19 cellular contexts compared by ENCODE assay signal in genomic region chr17:48081858-48082257, GRCh38. TPM values are rescaled to one million over a fixed set of nuclear protein-coding genes. Genes with fewer than 3 reads are reported as not detected.
A peak's percentile ranks its signal among the peaks of the same experiment; 100 is the strongest.
DNase-seq lines count a peak whose midpoint lies in the region; ATAC-seq, FAIRE-seq and TF ChIP-seq lines count a peak whose summit lies in the region.
"Had no signal": no experiment of that assay in that cellular context is flagged by ENCODE, and none has a peak within 500 bp of the region (broad histone marks: within the 10 kb centered on the region; RNA-seq: fewer than 3 reads in every experiment).

No MANE protein-coding gene starts in this region.

- CTCF ChIA-PET in HepG2 (lab: Yijun Ruan, JAX; ENCODE audit: low intra/inter-chr PET ratio, low total read pairs) (no interaction called here), WTC11 (lab: Charles Lee) (interaction anchor here (0.6 to 3.1 kb wide), 8 partner anchors 14 to 56 kb away, joined by 3 to 33 read pairs (median 4); no protein-coding TSS in a partner anchor)

- H3K4me2 ChIP-seq in HepG2 (ENCODE audit: low read depth, low read length): no peak overlapping the region
- H3K4me2 ChIP-seq: A549 had no signal

- H3K4me1 Mint-ChIP-seq in WTC11 (peaks cover 9% of the 10 kb centered on the region; the same call in 1 of the 2 replicates), progenitor cell of endocrine pancreas (ENCODE audit: low read depth) (peaks cover 8% of the 10 kb centered on the region)
- H3K4me1 Mint-ChIP-seq in activated naive CD8-positive, alpha-beta T cell treated with anti-CD3 and anti-CD28 coated beads for 36 hours: peaks cover 3% of the 10 kb centered on the region

- no peak for TF ChIP-seq RAD21 in HepG2 (CRISPR knock-in tag; IDR thresholded peaks at IDR 0.05)

- H3K27ac ChIP-seq in HepG2 (ENCODE audit: extremely low read length, insufficient read depth, low read length) (no peak overlapping the region), right lobe of liver (no peak overlapping the region)
- H3K27ac ChIP-seq: 22Rv1, A549, C4-2B had no signal

- ATAC-seq in HepG2: no peak
- ATAC-seq in right lobe of liver: no peak
- no peak for ATAC-seq in WTC11
- no peak for ATAC-seq in GM19023 (IDR thresholded peaks at IDR 0.05; ENCODE audit: unreplicated experiment)
- ATAC-seq: A549, GM12878 had no signal

- DNase-seq in HepG2 (ENCODE audit: low spot score): no peak
- DNase-seq in right lobe of liver: no peak
- no peak for DNase-seq in WTC11 (ENCODE audit: low spot score)
- DNase-seq in progenitor cell of endocrine pancreas (ENCODE audit: low spot score, unreplicated experiment): no peak
- DNase-seq in activated naive CD8-positive, alpha-beta T cell treated with anti-CD3 and anti-CD28 coated beads for 36 hours: no peak
- DNase-seq in NCI-H1417 (lab: John Stamatoyannopoulos, UW): no peak
- DNase-seq: AML-193; Caco-2; CD4-positive, alpha-beta T cell; DMS79; GF-D8 had no signal

- H3K9ac ChIP-seq in HepG2 (ENCODE audit: insufficient read depth, low read depth, low read length): no peak overlapping the region

- H3K36me3 Mint-ChIP-seq in WTC11: peaks cover 1% of the 10 kb centered on the region
- H3K36me3 Mint-ChIP-seq in progenitor cell of endocrine pancreas (ENCODE audit: insufficient read depth): no peaks in the 10 kb centered on the region
- H3K36me3 Mint-ChIP-seq in activated naive CD8-positive, alpha-beta T cell treated with anti-CD3 and anti-CD28 coated beads for 36 hours: no peaks in the 10 kb centered on the region

- no peaks in the 10 kb centered on the region for H3K9me3 Mint-ChIP-seq in WTC11
- H3K9me3 Mint-ChIP-seq in progenitor cell of endocrine pancreas (ENCODE audit: low read depth): no peaks in the 10 kb centered on the region
- H3K9me3 Mint-ChIP-seq in activated naive CD8-positive, alpha-beta T cell treated with anti-CD3 and anti-CD28 coated beads for 36 hours: no peaks in the 10 kb centered on the region
- H3K9me3 Mint-ChIP-seq: CD4-positive, alpha-beta T cell had no signal

- H3K4me1 ChIP-seq in HepG2 (ENCODE audit: insufficient read depth, low read length) (no peaks in the 10 kb centered on the region), right lobe of liver (peaks cover 0 to 14% (median 0%) of the 10 kb centered on the region in 4 donors)

- H3K9me3 ChIP-seq in HepG2 (ENCODE audit: low read length) (no peaks in the 10 kb centered on the region), right lobe of liver (no peaks in the 10 kb centered on the region)
- H3K9me3 ChIP-seq: A549, Caco-2, HAP-1 had no signal

- intact Hi-C loops in HepG2 (cut with micrococcal nuclease; ENCODE audit: unreplicated experiment): no loop called here
- intact Hi-C loops in right lobe of liver (cut with DNase I): loop anchor here in 1 of 2 donors (5.0 kb wide), 1 partner anchor 50 kb away; no protein-coding TSS in a partner anchor

- H3K4me3 Mint-ChIP-seq in WTC11: no peak overlapping the region
- no peak overlapping the region for H3K4me3 Mint-ChIP-seq in progenitor cell of endocrine pancreas (ENCODE audit: low read depth)
- H3K4me3 Mint-ChIP-seq in activated naive CD8-positive, alpha-beta T cell treated with anti-CD3 and anti-CD28 coated beads for 36 hours: no peak overlapping the region
- H3K4me3 Mint-ChIP-seq: CD4-positive, alpha-beta T cell had no signal

- H3K27ac Mint-ChIP-seq in WTC11 (peak overlapping the region; percentile 77; the same call in 1 of the 2 replicates), progenitor cell of endocrine pancreas (peak overlapping the region; percentile 84)
- no peak overlapping the region for H3K27ac Mint-ChIP-seq in activated naive CD8-positive, alpha-beta T cell treated with anti-CD3 and anti-CD28 coated beads for 36 hours
- H3K27ac Mint-ChIP-seq: CD4-positive, alpha-beta T cell had no signal

- POLR2A ChIA-PET in HepG2 (lab: Yijun Ruan, JAX): interaction anchor here (1.2 kb wide), 1 partner anchor 25 kb away, joined by 4 read pairs; the partner anchor contains the start of gene SNX11
- POLR2A ChIA-PET in WTC11 (lab: Charles Lee): interaction anchor here (2.7 kb wide), 1 partner anchor 33 kb away, joined by 11 read pairs; the partner anchor contains the start of gene NFE2L1

- WGBS in HepG2 (ENCODE audit: low lambda C conversion rate): 82% methylated on average over 5 of the region's 5 CpGs
- 72% methylated on average over 3 of the region's 5 CpGs for whole genome bisulfite sequencing in right lobe of liver (ENCODE audit: insufficient coverage, low coverage, low lambda C conversion rate, missing lambda C conversion rate)

- no peak for TF ChIP-seq POLR2A in HepG2 (IDR thresholded peaks at IDR 0.05; ENCODE audit: insufficient read depth in 1 of 2, low read depth in 2 of 2, low read length in 2 of 2)
- TF ChIP-seq POLR2A in right lobe of liver (IDR thresholded peaks at IDR 0.05): no peak

- no TSS peak for BruUV-seq in HepG2 (replicated peaks; lab: Mats Ljungman, UMichigan)

- peaks cover 26% of the 10 kb centered on the region for H3K79me2 ChIP-seq in HepG2 (ENCODE audit: insufficient read depth, low read length)

- H3K4me3 ChIP-seq in HepG2 (replicated peaks in 1 of 3; ENCODE audit: insufficient read depth in 1 of 3, low read depth in 2 of 3, low read length in 3 of 3) (no peak overlapping the region), right lobe of liver (no peak overlapping the region)
- H3K4me3 ChIP-seq: A549, GM12878, HAP-1 had no signal

- in situ Hi-C loops in HepG2 (cut with HindIII; ENCODE audit: extremely low pct_ligation_motif_present, low pct_unique_long_range_greater_than_20kb): loop anchor here (5.0 kb wide), 1 partner anchor 50 kb away; no protein-coding TSS in a partner anchor

- TF ChIP-seq CTCF in HepG2 (CRISPR knock-in tag; IDR thresholded peaks at IDR 0.05): no peak
- no peak for TF ChIP-seq CTCF in right lobe of liver (IDR thresholded peaks at IDR 0.05)
- TF ChIP-seq CTCF in WTC11 (IDR thresholded peaks at IDR 0.05): no peak
- no peak for TF ChIP-seq CTCF in progenitor cell of endocrine pancreas (IDR thresholded peaks at IDR 0.05; ENCODE audit: unreplicated experiment)

- H3K27me3 ChIP-seq in HepG2 (ENCODE audit: control insufficient read depth in 1 of 2, insufficient read depth in 2 of 2, low read length in 2 of 2) (no peaks in the 10 kb centered on the region), right lobe of liver (no peaks in the 10 kb centered on the region)

- H4K20me1 ChIP-seq in HepG2 (ENCODE audit: insufficient read depth, low read length): peaks cover 14% of the 10 kb centered on the region; the same call in 1 of the 2 replicates

- peaks cover 0 to 3% of the 10 kb centered on the region in 2 experiments; a peak in 1 of 5 replicates for H3K36me3 ChIP-seq in HepG2 (replicated peaks in 1 of 2; ENCODE audit: control insufficient read depth in 1 of 2, insufficient read depth in 2 of 2, low read length in 2 of 2)
- H3K36me3 ChIP-seq in right lobe of liver: no peaks in the 10 kb centered on the region

- H2AFZ ChIP-seq in HepG2 (ENCODE audit: low read length): no peak overlapping the region

- no peak for FAIRE-seq in HepG2 (lab: Jason Lieb, UNC)
- FAIRE-seq: A549, D721Med, GM12878, GM19239 had no signal

- H3K27me3 Mint-ChIP-seq in WTC11 (ENCODE audit: low read depth): no peaks in the 10 kb centered on the region
- H3K27me3 Mint-ChIP-seq in progenitor cell of endocrine pancreas: no peaks in the 10 kb centered on the region
- no peaks in the 10 kb centered on the region for H3K27me3 Mint-ChIP-seq in activated naive CD8-positive, alpha-beta T cell treated with anti-CD3 and anti-CD28 coated beads for 36 hours
- H3K27me3 Mint-ChIP-seq: CD4-positive, alpha-beta T cell had no signal

- no peak for TF ChIP-seq EP300 in HepG2 (IDR thresholded peaks at IDR 0.05; ENCODE audit: low read depth in 2 of 2, low read length in 2 of 2)
- TF ChIP-seq EP300 in HepG2 (CRISPR knock-in tag; IDR thresholded peaks at IDR 0.05; ENCODE audit: borderline replicate concordance): no peak

RNA-seq across cellular contexts. Expression of gene CBX1, which starts 19.4 kb away (rescaled TPM):
- total RNA-seq in HepG2 (2016; rRNA removed; fragmentation: Illumina TruSeq; extraction: Trizol) (108 and 143 TPM in 2 replicates), right lobe of liver (10 to 100 TPM in 2 of 6 experiments, 1 to 10 TPM in 4; 7.0 to 10.5 (median 9.9) TPM), WTC11 (2021) (162 to 167 TPM (median 165 TPM) in 3 replicates), progenitor cell of endocrine pancreas (177 and 181 TPM in 2 replicates)
- total RNA-seq in HepG2 (2016; cell fraction: cytosol; rRNA removed; fragmentation: Illumina TruSeq; extraction: Trizol; ENCODE audit: low read depth): 16.2 and 17.8 TPM in 2 replicates
- 108 and 140 TPM in 2 replicates for total RNA-seq in HepG2 (2016; cell fraction: insoluble cytoplasmic fraction; rRNA removed; fragmentation: Illumina TruSeq; extraction: Trizol)
- total RNA-seq in HepG2 (2016; cell fraction: membrane; rRNA removed; fragmentation: Illumina TruSeq; extraction: Trizol): 67.2 and 72.5 TPM in 2 replicates
- total RNA-seq in HepG2 (2016; cell fraction: nucleus; rRNA removed; fragmentation: Illumina TruSeq; extraction: Trizol): 42.1 and 47.3 TPM in 2 replicates
- 14.1 and 17.8 TPM in 2 replicates for polyA plus RNA-seq in HepG2 (2011; rRNA removed)
- polyA plus RNA-seq in HepG2 (2011; cell fraction: cytosol; rRNA removed): 10.3 and 14.7 TPM in 2 replicates
- 6.8 and 9.2 TPM in 2 replicates for polyA plus RNA-seq in HepG2 (2011; cell fraction: nucleus; rRNA removed)
- 50.0 and 59.7 TPM in 2 replicates for polyA plus RNA-seq in HepG2 (2012)
- polyA plus RNA-seq in HepG2 (2016; cell fraction: cytosol; fragmentation: Illumina TruSeq; extraction: Trizol; ENCODE audit: low read depth): 17.9 and 19.4 TPM in 2 replicates
- polyA plus RNA-seq in HepG2 (2016; cell fraction: insoluble cytoplasmic fraction; fragmentation: Illumina TruSeq; extraction: Trizol; ENCODE audit: low read depth): 155 TPM in 2 replicates
- polyA plus RNA-seq in HepG2 (2016; cell fraction: membrane; fragmentation: Illumina TruSeq; extraction: Trizol; ENCODE audit: low read depth): 52.8 TPM in 2 replicates
- 70.7 and 71.8 TPM in 2 replicates for polyA plus RNA-seq in HepG2 (2016; cell fraction: nucleus; fragmentation: Illumina TruSeq; extraction: Trizol; ENCODE audit: insufficient read depth, low read depth)
- polyA minus RNA-seq in HepG2 (2011; rRNA and poly(A)+ RNA removed; ENCODE audit: low replicate concordance): 6.5 and 6.7 TPM in 2 replicates
- polyA minus RNA-seq in HepG2 (2011; cell fraction: cytosol; rRNA and poly(A)+ RNA removed): 12.5 and 14.1 TPM in 2 replicates
- 9.0 and 9.3 TPM in 2 replicates for polyA minus RNA-seq in HepG2 (2011; cell fraction: nucleus; rRNA and poly(A)+ RNA removed)
- 10 to 100 TPM; 60.3 to 60.5 TPM for total RNA-seq in activated naive CD8-positive, alpha-beta T cell treated with anti-CD3 and anti-CD28 coated beads for 36 hours

RNA-seq across cellular contexts. Expression of gene SNX11, which starts 25.7 kb away (rescaled TPM):
- total RNA-seq in HepG2 (2016; rRNA removed; fragmentation: Illumina TruSeq; extraction: Trizol): 14.0 and 15.9 TPM in 2 replicates
- total RNA-seq in HepG2 (2016; cell fraction: cytosol; rRNA removed; fragmentation: Illumina TruSeq; extraction: Trizol; ENCODE audit: low read depth): 6.2 and 6.3 TPM in 2 replicates
- 13.8 and 15.9 TPM in 2 replicates for total RNA-seq in HepG2 (2016; cell fraction: insoluble cytoplasmic fraction; rRNA removed; fragmentation: Illumina TruSeq; extraction: Trizol)
- 14.3 and 16.5 TPM in 2 replicates for total RNA-seq in HepG2 (2016; cell fraction: membrane; rRNA removed; fragmentation: Illumina TruSeq; extraction: Trizol)
- total RNA-seq in HepG2 (2016; cell fraction: nucleus; rRNA removed; fragmentation: Illumina TruSeq; extraction: Trizol): 11.5 and 12.4 TPM in 2 replicates
- polyA plus RNA-seq in HepG2 (2011; rRNA removed): 12.9 and 14.0 TPM in 2 replicates
- 11.7 and 14.4 TPM in 2 replicates for polyA plus RNA-seq in HepG2 (2011; cell fraction: cytosol; rRNA removed)
- 10.4 and 12.3 TPM in 2 replicates for polyA plus RNA-seq in HepG2 (2011; cell fraction: nucleus; rRNA removed)
- polyA plus RNA-seq in HepG2 (2012): 9.6 and 9.7 TPM in 2 replicates
- 4.2 TPM in 2 replicates for polyA plus RNA-seq in HepG2 (2016; cell fraction: cytosol; fragmentation: Illumina TruSeq; extraction: Trizol; ENCODE audit: low read depth)
- polyA plus RNA-seq in HepG2 (2016; cell fraction: insoluble cytoplasmic fraction; fragmentation: Illumina TruSeq; extraction: Trizol; ENCODE audit: low read depth): 17.1 and 18.0 TPM in 2 replicates
- polyA plus RNA-seq in HepG2 (2016; cell fraction: membrane; fragmentation: Illumina TruSeq; extraction: Trizol; ENCODE audit: low read depth): 11.9 and 13.2 TPM in 2 replicates
- polyA plus RNA-seq in HepG2 (2016; cell fraction: nucleus; fragmentation: Illumina TruSeq; extraction: Trizol; ENCODE audit: insufficient read depth, low read depth): 19.4 and 22.2 TPM in 2 replicates
- 14.4 and 17.8 TPM in 2 replicates for polyA minus RNA-seq in HepG2 (2011; rRNA and poly(A)+ RNA removed; ENCODE audit: low replicate concordance)
- 6.2 and 7.3 TPM in 2 replicates for polyA minus RNA-seq in HepG2 (2011; cell fraction: cytosol; rRNA and poly(A)+ RNA removed)
- 11.1 and 12.1 TPM in 2 replicates for polyA minus RNA-seq in HepG2 (2011; cell fraction: nucleus; rRNA and poly(A)+ RNA removed)
- total RNA-seq in right lobe of liver: 10 to 100 TPM in 3 of 6 experiments, 1 to 10 TPM in 3; 7.2 to 11.7 (median 9.2) TPM
- total RNA-seq in WTC11 (2021): 19.3 to 24.5 TPM (median 20.1 TPM) in 3 replicates
- total RNA-seq in progenitor cell of endocrine pancreas: 16.8 and 19.4 TPM in 2 replicates
- total RNA-seq in activated naive CD8-positive, alpha-beta T cell treated with anti-CD3 and anti-CD28 coated beads for 36 hours: 10 to 100 TPM; 32.0 to 33.1 TPM

RNA-seq across cellular contexts. Expression of gene NFE2L1, which starts 33.7 kb away (rescaled TPM):
- total RNA-seq in HepG2 (2016; rRNA removed; fragmentation: Illumina TruSeq; extraction: Trizol) (53.7 and 67.0 TPM in 2 replicates), right lobe of liver (100 to 1,000 TPM in 4 of 6 experiments, 10 to 100 TPM in 2; 63.1 to 156 (median 117) TPM), WTC11 (2021) (130 to 149 TPM (median 131 TPM) in 3 replicates), progenitor cell of endocrine pancreas (123 and 124 TPM in 2 replicates)
- total RNA-seq in HepG2 (2016; cell fraction: cytosol; rRNA removed; fragmentation: Illumina TruSeq; extraction: Trizol; ENCODE audit: low read depth): 4.7 and 5.3 TPM in 2 replicates
- total RNA-seq in HepG2 (2016; cell fraction: insoluble cytoplasmic fraction; rRNA removed; fragmentation: Illumina TruSeq; extraction: Trizol): 48.3 and 75.7 TPM in 2 replicates
- 18.1 and 20.9 TPM in 2 replicates for total RNA-seq in HepG2 (2016; cell fraction: membrane; rRNA removed; fragmentation: Illumina TruSeq; extraction: Trizol)
- 60.7 and 74.8 TPM in 2 replicates for total RNA-seq in HepG2 (2016; cell fraction: nucleus; rRNA removed; fragmentation: Illumina TruSeq; extraction: Trizol)
- 234 and 278 TPM in 2 replicates for polyA plus RNA-seq in HepG2 (2011; rRNA removed)
- polyA plus RNA-seq in HepG2 (2011; cell fraction: cytosol; rRNA removed): 165 and 176 TPM in 2 replicates
- 160 and 175 TPM in 2 replicates for polyA plus RNA-seq in HepG2 (2011; cell fraction: nucleus; rRNA removed)
- polyA plus RNA-seq in HepG2 (2012): 180 and 241 TPM in 2 replicates
- 4.2 and 4.4 TPM in 2 replicates for polyA plus RNA-seq in HepG2 (2016; cell fraction: cytosol; fragmentation: Illumina TruSeq; extraction: Trizol; ENCODE audit: low read depth)
- 37.5 and 44.9 TPM in 2 replicates for polyA plus RNA-seq in HepG2 (2016; cell fraction: insoluble cytoplasmic fraction; fragmentation: Illumina TruSeq; extraction: Trizol; ENCODE audit: low read depth)
- 11.3 and 11.8 TPM in 2 replicates for polyA plus RNA-seq in HepG2 (2016; cell fraction: membrane; fragmentation: Illumina TruSeq; extraction: Trizol; ENCODE audit: low read depth)
- 92.7 and 103 TPM in 2 replicates for polyA plus RNA-seq in HepG2 (2016; cell fraction: nucleus; fragmentation: Illumina TruSeq; extraction: Trizol; ENCODE audit: insufficient read depth, low read depth)
- 108 and 333 TPM in 2 replicates for polyA minus RNA-seq in HepG2 (2011; rRNA and poly(A)+ RNA removed; ENCODE audit: low replicate concordance)
- 114 and 124 TPM in 2 replicates for polyA minus RNA-seq in HepG2 (2011; cell fraction: cytosol; rRNA and poly(A)+ RNA removed)
- polyA minus RNA-seq in HepG2 (2011; cell fraction: nucleus; rRNA and poly(A)+ RNA removed): 57.3 and 65.6 TPM in 2 replicates
- total RNA-seq in activated naive CD8-positive, alpha-beta T cell treated with anti-CD3 and anti-CD28 coated beads for 36 hours: 10 to 100 TPM; 99.0 to 99.7 TPM

RNA-seq across cellular contexts. Expression of gene COPZ2, which starts 44.3 kb away (rescaled TPM):
- total RNA-seq in HepG2 (2016; rRNA removed; fragmentation: Illumina TruSeq; extraction: Trizol): 0.74 and 1.5 TPM in 2 replicates
- total RNA-seq in HepG2 (2016; cell fraction: cytosol; rRNA removed; fragmentation: Illumina TruSeq; extraction: Trizol; ENCODE audit: low read depth): 0.81 and 1.5 TPM in 2 replicates
- total RNA-seq in HepG2 (2016; cell fraction: insoluble cytoplasmic fraction; rRNA removed; fragmentation: Illumina TruSeq; extraction: Trizol): 0.91 TPM in 1 of 2 replicates, not detected in the other
- 0.96 and 1.8 TPM in 2 replicates for total RNA-seq in HepG2 (2016; cell fraction: membrane; rRNA removed; fragmentation: Illumina TruSeq; extraction: Trizol)
- total RNA-seq in HepG2 (2016; cell fraction: nucleus; rRNA removed; fragmentation: Illumina TruSeq; extraction: Trizol): 1.4 TPM in 1 of 2 replicates, not detected in the other
- polyA plus RNA-seq in HepG2 (2011; rRNA removed): 0.48 and 0.61 TPM in 2 replicates
- 0.48 and 0.96 TPM in 2 replicates for polyA plus RNA-seq in HepG2 (2011; cell fraction: cytosol; rRNA removed)
- 0.68 and 0.90 TPM in 2 replicates for polyA plus RNA-seq in HepG2 (2011; cell fraction: nucleus; rRNA removed)
- polyA plus RNA-seq in HepG2 (2012): 0.63 and 1.8 TPM in 2 replicates
- polyA plus RNA-seq in HepG2 (2016; cell fraction: cytosol; fragmentation: Illumina TruSeq; extraction: Trizol; ENCODE audit: low read depth): 2.3 and 2.4 TPM in 2 replicates
- 0.87 and 4.9 TPM in 2 replicates for polyA plus RNA-seq in HepG2 (2016; cell fraction: insoluble cytoplasmic fraction; fragmentation: Illumina TruSeq; extraction: Trizol; ENCODE audit: low read depth)
- polyA plus RNA-seq in HepG2 (2016; cell fraction: membrane; fragmentation: Illumina TruSeq; extraction: Trizol; ENCODE audit: low read depth): 1.1 and 2.1 TPM in 2 replicates
- polyA plus RNA-seq in HepG2 (2016; cell fraction: nucleus; fragmentation: Illumina TruSeq; extraction: Trizol; ENCODE audit: insufficient read depth, low read depth): 2.4 TPM in 1 of 2 replicates, not detected in the other
- 0.50 and 0.94 TPM in 2 replicates for polyA minus RNA-seq in HepG2 (2011; rRNA and poly(A)+ RNA removed; ENCODE audit: low replicate concordance)
- not detected in 2 replicates for polyA minus RNA-seq in HepG2 (2011; cell fraction: cytosol; rRNA and poly(A)+ RNA removed)
- 0.77 TPM in 1 of 2 replicates, not detected in the other for polyA minus RNA-seq in HepG2 (2011; cell fraction: nucleus; rRNA and poly(A)+ RNA removed)
- 10 to 100 TPM; 18.9 to 26.6 (median 23.8) TPM for total RNA-seq in right lobe of liver
- 0.37 to 0.44 TPM in 2 of 3 replicates, not detected in the other for total RNA-seq in WTC11 (2021)
- total RNA-seq in progenitor cell of endocrine pancreas: 0.64 TPM in 1 of 2 replicates, not detected in the other
- 1 to 10 TPM; 6.3 to 7.5 TPM for total RNA-seq in activated naive CD8-positive, alpha-beta T cell treated with anti-CD3 and anti-CD28 coated beads for 36 hours

Comparison
In these comparisons a context has a peak if more than half of its experiments do, and no peak if none do; other contexts are left out.
1. Of the 50 proteins assayed by ChIP-seq in both HepG2 and WTC11: peak only in HepG2: none; only in WTC11: none; in both: ZNF121; in neither: 49.